In genomic region chr10:1589257-1589656, GRCh38 we compare ENCODE assay signal across 17 cellular contexts.
A peak's percentile ranks its signal among the peaks of the same experiment; 100 is the strongest.
DNase-seq lines count a peak whose midpoint lies in the region; ATAC-seq and TF ChIP-seq lines count a peak whose summit lies in the region.
"Had no signal": no experiment of that assay in that cellular context is flagged by ENCODE, and none has a peak within 500 bp of the region (broad histone marks: within the 10 kb centered on the region; RNA-seq: fewer than 3 reads in every experiment).

No MANE protein-coding gene starts in this region.

- no peaks in the 10 kb centered on the region for H3K4me1 Mint-ChIP-seq in activated naive CD4-positive, alpha-beta T cell treated with anti-CD3 and anti-CD28 coated beads for 36 hours (ENCODE audit: low read depth)
- H3K4me1 Mint-ChIP-seq in chondrocyte (ENCODE audit: low read depth): no peaks in the 10 kb centered on the region
- no peaks in the 10 kb centered on the region for H3K4me1 Mint-ChIP-seq in stimulated activated memory B cell treated with anti-CD40 and anti-IgM and Interleukin-4, amounts not matched to agents 10 μg/mL and 1 μg/mL and 100 μg/mL, for 72 hours

- H3K4me3 Mint-ChIP-seq in activated naive CD4-positive, alpha-beta T cell treated with anti-CD3 and anti-CD28 coated beads for 36 hours: no peak overlapping the region
- H3K4me3 Mint-ChIP-seq in chondrocyte (ENCODE audit: unreplicated experiment): no peak overlapping the region
- H3K4me3 Mint-ChIP-seq in stimulated activated memory B cell treated with anti-CD40 and anti-IgM and Interleukin-4, amounts not matched to agents 10 μg/mL and 1 μg/mL and 100 μg/mL, for 72 hours: no peak overlapping the region
- H3K4me3 Mint-ChIP-seq: CD4-positive, alpha-beta T cell; HFFc6 had no signal

- H3K36me3 ChIP-seq in H7 (replicated peaks; ENCODE audit: control insufficient read depth, insufficient read depth, low read length): no peaks in the 10 kb centered on the region

- TF ChIP-seq CTCF in chondrocyte (IDR thresholded peaks at IDR 0.05): no peak

- peak; percentile 51 for ATAC-seq in stimulated activated memory B cell treated with anti-CD40 and anti-IgM and Interleukin-4, amounts not matched to agents 10 μg/mL and 1 μg/mL and 100 μg/mL, for 72 hours
- ATAC-seq in GM18861 (IDR thresholded peaks at IDR 0.05; ENCODE audit: unreplicated experiment): no peak
- ATAC-seq: A549, HCT116 had no signal

- H3K9me3 Mint-ChIP-seq in activated naive CD4-positive, alpha-beta T cell treated with anti-CD3 and anti-CD28 coated beads for 36 hours: peaks cover 12% of the 10 kb centered on the region
- H3K9me3 Mint-ChIP-seq in chondrocyte (ENCODE audit: low read depth): peaks cover 8% of the 10 kb centered on the region
- peaks cover 13% of the 10 kb centered on the region for H3K9me3 Mint-ChIP-seq in stimulated activated memory B cell treated with anti-CD40 and anti-IgM and Interleukin-4, amounts not matched to agents 10 μg/mL and 1 μg/mL and 100 μg/mL, for 72 hours
- H3K9me3 Mint-ChIP-seq: CD4-positive, alpha-beta T cell had no signal

- CTCF ChIA-PET in activated naive CD4-positive, alpha-beta T cell treated with anti-CD3 and anti-CD28 coated beads for 36 hours (lab: Charles Lee): no interaction called here

- H3K27me3 Mint-ChIP-seq in activated naive CD4-positive, alpha-beta T cell treated with anti-CD3 and anti-CD28 coated beads for 36 hours (ENCODE audit: low read depth): peaks cover 6% of the 10 kb centered on the region
- peaks cover 8% of the 10 kb centered on the region for H3K27me3 Mint-ChIP-seq in chondrocyte (ENCODE audit: low read depth)
- peaks cover 15% of the 10 kb centered on the region for H3K27me3 Mint-ChIP-seq in stimulated activated memory B cell treated with anti-CD40 and anti-IgM and Interleukin-4, amounts not matched to agents 10 μg/mL and 1 μg/mL and 100 μg/mL, for 72 hours
- H3K27me3 Mint-ChIP-seq: CD4-positive, alpha-beta T cell had no signal

- H3K36me3 Mint-ChIP-seq in activated naive CD4-positive, alpha-beta T cell treated with anti-CD3 and anti-CD28 coated beads for 36 hours (ENCODE audit: low read depth): no peaks in the 10 kb centered on the region
- no peaks in the 10 kb centered on the region for H3K36me3 Mint-ChIP-seq in chondrocyte (ENCODE audit: low read depth)
- H3K36me3 Mint-ChIP-seq in stimulated activated memory B cell treated with anti-CD40 and anti-IgM and Interleukin-4, amounts not matched to agents 10 μg/mL and 1 μg/mL and 100 μg/mL, for 72 hours: peaks cover 7% of the 10 kb centered on the region

- DNase-seq in activated naive CD4-positive, alpha-beta T cell treated with anti-CD3 and anti-CD28 coated beads, Interleukin-2, amount 50 U/mL, for 16 hours: peak; percentile 5
- no peak for DNase-seq in activated naive CD4-positive, alpha-beta T cell treated with anti-CD3 and anti-CD28 coated beads for 36 hours
- DNase-seq in chondrocyte (ENCODE audit: low spot score) (peak; percentile 82), mesenteric fat pad (ENCODE audit: low spot score) (peak; percentile 71), H7 (no peak), amygdala (lab: John Stamatoyannopoulos, UW) (no peak)
- DNase-seq: AML-193; Caco-2; CD4-positive, alpha-beta T cell; DMS79; GDM1; GM23248; HFFc6 had no signal

- H3K4me3 ChIP-seq in H7 (ENCODE audit: insufficient read depth, low read depth, low read length): no peak overlapping the region
- H3K4me3 ChIP-seq: A549, GM23248 had no signal

- H3K27ac Mint-ChIP-seq in activated naive CD4-positive, alpha-beta T cell treated with anti-CD3 and anti-CD28 coated beads for 36 hours: no peak overlapping the region
- H3K27ac Mint-ChIP-seq in chondrocyte (ENCODE audit: unreplicated experiment): no peak overlapping the region
- H3K27ac Mint-ChIP-seq in stimulated activated memory B cell treated with anti-CD40 and anti-IgM and Interleukin-4, amounts not matched to agents 10 μg/mL and 1 μg/mL and 100 μg/mL, for 72 hours: no peak overlapping the region
- H3K27ac Mint-ChIP-seq: CD4-positive, alpha-beta T cell; HFFc6 had no signal

- H3K27me3 ChIP-seq in H7 (ENCODE audit: control insufficient read depth, insufficient read depth, low read length): no peaks in the 10 kb centered on the region

- intact Hi-C loops in activated naive CD4-positive, alpha-beta T cell treated with anti-CD3 and anti-CD28 coated beads for 36 hours (cut with micrococcal nuclease): no loop called here

Comparison
In these comparisons a context has a peak if more than half of its experiments do, and no peak if none do; other contexts are left out.
1. DNase-seq: peak in activated naive CD4-positive, alpha-beta T cell treated with anti-CD3 and anti-CD28 coated beads, Interleukin-2, amount 50 U/mL, for 16 hours (single experiment), chondrocyte (single experiment) and mesenteric fat pad (single experiment); none in activated naive CD4-positive, alpha-beta T cell treated with anti-CD3 and anti-CD28 coated beads for 36 hours (single experiment), H7 (single experiment) and amygdala (0 of 56).